In genomic region chr16:78249832-78250231, GRCh38 we compare ENCODE assay signal across 33 cellular contexts.
"Had no signal": no experiment of that assay in that cellular context is flagged by ENCODE, and none has a peak within 500 bp of the region (broad histone marks: within the 10 kb centered on the region; RNA-seq: fewer than 3 reads in every experiment).

No MANE protein-coding gene starts in this region.

- H3K27me3 Mint-ChIP-seq: activated CD4-positive, alpha-beta T cell treated with anti-CD3 and anti-CD28 coated beads for 36 hours; activated CD8-positive, alpha-beta memory T cell treated with anti-CD3 and anti-CD28 coated beads, Interleukin-2, amount 10 ng/mL, durations not matched to agents 7 days and 5 days; activated naive CD4-positive, alpha-beta T cell treated with anti-CD3 and anti-CD28 coated beads, Interleukin-2, amount 50 U/mL, for 24 hours; activated naive CD8-positive, alpha-beta T cell treated with anti-CD3 and anti-CD28 coated beads, Interleukin-2, amount 50 U/mL, for 24 hours; central memory CD8-positive, alpha-beta T cell; dendritic cell treated with granulocyte-macrophage colony-stimulating factor and Interleukin-4, amounts not matched to agents 40 ng/mL and 50 ng/mL, for 4 days; naive thymus-derived CD4-positive, alpha-beta T cell; stimulated activated naive CD8-positive, alpha-beta T cell treated with anti-CD3 and anti-CD28 coated beads, Interleukin-15, amount 100 ng/mL, for 72 hours had no signal

- H3K36me3 Mint-ChIP-seq: stimulated activated effector memory CD8-positive, alpha-beta T cell treated with anti-CD3 and anti-CD28 coated beads, Interleukin-12 subunit alpha, Interleukin-12 subunit beta, amount 100 ng/mL, for 72 hours had no signal

- H3K36me3 ChIP-seq: breast epithelium, left ventricle myocardium inferior, thyroid gland, upper lobe of left lung had no signal

- H3K9me3 Mint-ChIP-seq: activated naive CD4-positive, alpha-beta T cell treated with anti-CD3 and anti-CD28 coated beads, Interleukin-2, amount 50 U/mL, for 24 hours; activated naive CD8-positive, alpha-beta T cell treated with anti-CD3 and anti-CD28 coated beads, Interleukin-2, amount 50 U/mL, for 24 hours; activated T-helper 2 cell treated with anti-CD3 and anti-CD28 coated beads, Interferon-gamma antibody, Interleukin-2, Interleukin-4, amounts not matched to agents 10 μg/mL and 5 μg/mL and 100 μg/mL, durations not matched to agents 14 hours and 24 hours and 36 hours; central memory CD8-positive, alpha-beta T cell; dendritic cell treated with granulocyte-macrophage colony-stimulating factor and Interleukin-4, amounts not matched to agents 40 ng/mL and 50 ng/mL, for 4 days; endodermal cell; immature natural killer cell; neural crest cell; stimulated activated effector memory CD8-positive, alpha-beta T cell treated with anti-CD3 and anti-CD28 coated beads, Interleukin-12 subunit alpha, Interleukin-12 subunit beta, amount 100 ng/mL, for 72 hours; stimulated activated naive CD8-positive, alpha-beta T cell treated with anti-CD3 and anti-CD28 coated beads, Interleukin-15, amount 100 ng/mL, for 72 hours; T-helper 2 cell treated with Interferon-gamma antibody and Interleukin-4, amounts not matched to agents 5 μg/mL and 100 μg/mL, for 36 hours had no signal

- H3K27ac Mint-ChIP-seq: activated CD4-positive, alpha-beta T cell treated with anti-CD3 and anti-CD28 coated beads for 36 hours; activated CD8-positive, alpha-beta memory T cell treated with anti-CD3 and anti-CD28 coated beads, Interleukin-2, amount 10 ng/mL, durations not matched to agents 7 days and 5 days; activated CD8-positive, alpha-beta T cell treated with anti-CD3 and anti-CD28 coated beads, Interleukin-2, amount 10 ng/mL, durations not matched to agents 7 days and 5 days; activated naive CD4-positive, alpha-beta T cell treated with anti-CD3 and anti-CD28 coated beads, Interleukin-2, amount 50 U/mL, for 24 hours; activated naive CD8-positive, alpha-beta T cell treated with anti-CD3 and anti-CD28 coated beads, Interleukin-2, amount 50 U/mL, for 24 hours; activated T-helper 2 cell treated with anti-CD3 and anti-CD28 coated beads, Interferon-gamma antibody, Interleukin-2, Interleukin-4, amounts not matched to agents 10 μg/mL and 5 μg/mL and 100 μg/mL, durations not matched to agents 14 hours and 24 hours and 36 hours; dendritic cell treated with granulocyte-macrophage colony-stimulating factor and Interleukin-4, amounts not matched to agents 40 ng/mL and 50 ng/mL, for 4 days; endodermal cell; immature natural killer cell; naive thymus-derived CD4-positive, alpha-beta T cell; stimulated activated effector memory CD8-positive, alpha-beta T cell treated with anti-CD3 and anti-CD28 coated beads, Interleukin-12 subunit alpha, Interleukin-12 subunit beta, amount 100 ng/mL, for 72 hours; stimulated activated naive CD8-positive, alpha-beta T cell treated with anti-CD3 and anti-CD28 coated beads, Interleukin-15, amount 100 ng/mL, for 72 hours; T-helper 2 cell treated with Interferon-gamma antibody and Interleukin-4, amounts not matched to agents 5 μg/mL and 100 μg/mL, for 36 hours had no signal

- H3K4me3 Mint-ChIP-seq: activated CD4-positive, alpha-beta T cell treated with anti-CD3 and anti-CD28 coated beads for 36 hours; activated CD8-positive, alpha-beta memory T cell treated with anti-CD3 and anti-CD28 coated beads, Interleukin-2, amount 10 ng/mL, durations not matched to agents 7 days and 5 days; activated CD8-positive, alpha-beta T cell treated with anti-CD3 and anti-CD28 coated beads, Interleukin-2, amount 10 ng/mL, durations not matched to agents 7 days and 5 days; activated naive CD4-positive, alpha-beta T cell treated with anti-CD3 and anti-CD28 coated beads, Interleukin-2, amount 50 U/mL, for 24 hours; activated naive CD8-positive, alpha-beta T cell treated with anti-CD3 and anti-CD28 coated beads, Interleukin-2, amount 50 U/mL, for 24 hours; central memory CD8-positive, alpha-beta T cell; dendritic cell treated with granulocyte-macrophage colony-stimulating factor and Interleukin-4, amounts not matched to agents 40 ng/mL and 50 ng/mL, for 4 days; endodermal cell; immature natural killer cell; naive thymus-derived CD4-positive, alpha-beta T cell; neural crest cell; stimulated activated effector memory CD8-positive, alpha-beta T cell treated with anti-CD3 and anti-CD28 coated beads, Interleukin-12 subunit alpha, Interleukin-12 subunit beta, amount 100 ng/mL, for 72 hours; stimulated activated naive CD8-positive, alpha-beta T cell treated with anti-CD3 and anti-CD28 coated beads, Interleukin-15, amount 100 ng/mL, for 72 hours; T-helper 2 cell treated with Interferon-gamma antibody and Interleukin-4, amounts not matched to agents 5 μg/mL and 100 μg/mL, for 36 hours had no signal

- H3K9me3 ChIP-seq: breast epithelium, left ventricle myocardium inferior, thyroid gland, upper lobe of left lung had no signal

- H3K27ac ChIP-seq: breast epithelium, left ventricle myocardium inferior, skin epidermis, thyroid gland, upper lobe of left lung had no signal

- H3K4me3 ChIP-seq: breast epithelium, left ventricle myocardium inferior, lung, skin epidermis, thyroid gland, upper lobe of left lung had no signal

- H3K4me1 ChIP-seq: breast epithelium, left ventricle myocardium inferior, upper lobe of left lung had no signal

- H3K27me3 ChIP-seq: breast epithelium, thyroid gland, upper lobe of left lung had no signal

- H3K4me1 Mint-ChIP-seq: activated CD4-positive, alpha-beta T cell treated with anti-CD3 and anti-CD28 coated beads for 36 hours; activated CD8-positive, alpha-beta memory T cell treated with anti-CD3 and anti-CD28 coated beads, Interleukin-2, amount 10 ng/mL, durations not matched to agents 7 days and 5 days; activated naive CD4-positive, alpha-beta T cell treated with anti-CD3 and anti-CD28 coated beads, Interleukin-2, amount 50 U/mL, for 24 hours; activated naive CD8-positive, alpha-beta T cell treated with anti-CD3 and anti-CD28 coated beads, Interleukin-2, amount 50 U/mL, for 24 hours; stimulated activated naive CD8-positive, alpha-beta T cell treated with anti-CD3 and anti-CD28 coated beads, Interleukin-15, amount 100 ng/mL, for 72 hours had no signal

- DNase-seq: activated CD4-positive, alpha-beta T cell treated with anti-CD3 and anti-CD28 coated beads for 36 hours; activated CD4-positive, CD25-positive, alpha-beta regulatory T cell; activated CD8-positive, alpha-beta memory T cell treated with anti-CD3 and anti-CD28 coated beads, Interleukin-2, amount 10 ng/mL, durations not matched to agents 7 days and 5 days; activated CD8-positive, alpha-beta T cell treated with anti-CD3 and anti-CD28 coated beads, Interleukin-2, amount 10 ng/mL, durations not matched to agents 7 days and 5 days; activated naive CD8-positive, alpha-beta T cell treated with anti-CD3 and anti-CD28 coated beads, Interleukin-2, amount 50 U/mL, for 24 hours; activated T-cell treated with anti-CD3 and anti-CD28 coated beads, Interleukin-2, amount 50 U/mL, for 48 hours; amygdala; foreskin fibroblast; hypothalamus; immature natural killer cell; midbrain; naive thymus-derived CD4-positive, alpha-beta T cell; occipital lobe; stimulated activated CD4-positive, alpha-beta T cell treated with anti-CD3 and anti-CD28 coated beads, Interleukin-12 subunit alpha, Interleukin-12 subunit beta, amount 100 ng/mL, for 4 hours; stimulated activated CD4-positive, alpha-beta T cell treated with anti-CD3 and anti-CD28 coated beads, Interleukin-4, amount 100 ng/mL, for 24 hours; stimulated activated naive CD8-positive, alpha-beta T cell treated with anti-CD3 and anti-CD28 coated beads, Interleukin-15, amount 100 ng/mL, for 72 hours; T-helper 1 cell had no signal

- ATAC-seq: activated CD4-positive, alpha-beta T cell treated with anti-CD3 and anti-CD28 coated beads for 36 hours; activated CD8-positive, alpha-beta memory T cell treated with anti-CD3 and anti-CD28 coated beads, Interleukin-2, amount 10 ng/mL, durations not matched to agents 7 days and 5 days; activated CD8-positive, alpha-beta T cell treated with anti-CD3 and anti-CD28 coated beads, Interleukin-2, amount 10 ng/mL, durations not matched to agents 7 days and 5 days; activated naive CD8-positive, alpha-beta T cell treated with anti-CD3 and anti-CD28 coated beads, Interleukin-2, amount 50 U/mL, for 24 hours; esophagus mucosa; naive thymus-derived CD4-positive, alpha-beta T cell; sciatic nerve; stimulated activated effector memory CD8-positive, alpha-beta T cell treated with anti-CD3 and anti-CD28 coated beads, Interleukin-12 subunit alpha, Interleukin-12 subunit beta, amount 100 ng/mL, for 72 hours; stimulated activated naive CD8-positive, alpha-beta T cell treated with anti-CD3 and anti-CD28 coated beads, Interleukin-15, amount 100 ng/mL, for 72 hours had no signal
